Comparison of ENCODE assay signal across 1 cellular context in genomic region chrX:18886344-18887161, GRCh38.
A peak's percentile ranks its signal among the peaks of the same experiment; 100 is the strongest.
TF ChIP-seq lines count a peak whose summit lies in the region.

No MANE protein-coding gene starts in this region.

TF ChIP-seq in GM12878, 131 proteins besides CTCF, POLR2A, EP300 and RAD21 (continued from another document and continues in another):
- TF ChIP-seq RB1 (IDR thresholded peaks at IDR 0.05; ENCODE audit: borderline replicate concordance) (0 out of 2 replicates have a peak, but pooled peaks have one; percentile 46), EED (IDR thresholded peaks at IDR 0.05; ENCODE audit: low read depth) (no peak; the same call in 1 of the 2 replicates), MTA3 (IDR thresholded peaks at IDR 0.05; ENCODE audit: borderline replicate concordance, low read length) (no peak), YBX1 (IDR thresholded peaks at IDR 0.05) (no peak), ZNF217 (IDR thresholded peaks at IDR 0.05) (no peak), NBN (IDR thresholded peaks at IDR 0.05) (peak; percentile 73; the same call in 1 of the 2 replicates), NFYA (IDR thresholded peaks at IDR 0.05; ENCODE audit: borderline replicate concordance, low read depth, low read length) (no peak), SMAD5 (IDR thresholded peaks at IDR 0.05; ENCODE audit: low read depth) (no peak; the same call in 1 of the 2 replicates), STAT3 (IDR thresholded peaks at IDR 0.05; ENCODE audit: low read depth, low read length) (no peak), CBX5 (IDR thresholded peaks at IDR 0.05; ENCODE audit: low read depth) (0 out of 2 replicates have a peak, but pooled peaks have one; percentile 29), MYB (IDR thresholded peaks at IDR 0.05; ENCODE audit: borderline replicate concordance, low read depth, low read length) (no peak), ZBED1 (IDR thresholded peaks at IDR 0.05; ENCODE audit: borderline replicate concordance) (no peak), RELA (IDR thresholded peaks at IDR 0.05; ENCODE audit: borderline replicate concordance, partially characterized antibody) (no peak), IKZF1 (conservative IDR thresholded peaks at IDR 0.05) (peak; percentile 67; the same call in 1 of the 2 replicates), PKNOX1 (IDR thresholded peaks at IDR 0.05) (0 out of 2 replicates have a peak, but pooled peaks have one; percentile 22), BCL11A (IDR thresholded peaks at IDR 0.05; ENCODE audit: low read depth, low read length) (no peak), ATF7 (IDR thresholded peaks at IDR 0.05; ENCODE audit: low read depth) (peak; percentile 28; the same call in 1 of the 2 replicates), CBX3 (IDR thresholded peaks at IDR 0.05; ENCODE audit: borderline replicate concordance, low read depth) (no peak), PAX5 (IDR thresholded peaks at IDR 0.05; ENCODE audit: borderline replicate concordance, low read depth, low read length) (no peak), SMARCA5 (IDR thresholded peaks at IDR 0.05) (no peak), IRF5 (IDR thresholded peaks at IDR 0.05; ENCODE audit: borderline replicate concordance) (no peak), PML (IDR thresholded peaks at IDR 0.05; ENCODE audit: low read length) (peak; percentile 47; the same call in 1 of the 2 replicates), SIX5 (IDR thresholded peaks at IDR 0.05; ENCODE audit: low read depth, low read length, severe bottlenecking) (no peak), IRF4 (IDR thresholded peaks at IDR 0.05; ENCODE audit: low read depth, low read length) (no peak; the same call in 1 of the 2 replicates), SRF (IDR thresholded peaks at IDR 0.05; ENCODE audit: low read depth in 2 of 2, low read length in 2 of 2) (no peak), CHD2 (IDR thresholded peaks at IDR 0.05; ENCODE audit: borderline replicate concordance, low read depth, low read length) (no peak), ZNF622 (IDR thresholded peaks at IDR 0.05) (no peak), RELB (IDR thresholded peaks at IDR 0.05; ENCODE audit: low read depth) (peak; percentile 59), ASH2L (IDR thresholded peaks at IDR 0.05; ENCODE audit: borderline replicate concordance, low read depth) (no peak), CHD1 (IDR thresholded peaks at IDR 0.05; ENCODE audit: low read depth, low read length) (no peak), PAX8 (IDR thresholded peaks at IDR 0.05) (no peak), EGR1 (IDR thresholded peaks at IDR 0.05; ENCODE audit: borderline replicate concordance in 1 of 2, low read depth in 2 of 2, low read length in 2 of 2) (peak in 1 of 2 experiments; percentile 29; a peak in 1 of 3 replicates), CREB1 (IDR thresholded peaks at IDR 0.05; ENCODE audit: low read depth) (no peak), NRF1 (conservative IDR thresholded peaks at IDR 0.05; ENCODE audit: low read depth, low read length) (no peak), KDM1A (IDR thresholded peaks at IDR 0.05; ENCODE audit: borderline replicate concordance) (no peak), BACH1 (IDR thresholded peaks at IDR 0.05; ENCODE audit: borderline replicate concordance) (no peak)
- TF ChIP-seq, protein P1, sequence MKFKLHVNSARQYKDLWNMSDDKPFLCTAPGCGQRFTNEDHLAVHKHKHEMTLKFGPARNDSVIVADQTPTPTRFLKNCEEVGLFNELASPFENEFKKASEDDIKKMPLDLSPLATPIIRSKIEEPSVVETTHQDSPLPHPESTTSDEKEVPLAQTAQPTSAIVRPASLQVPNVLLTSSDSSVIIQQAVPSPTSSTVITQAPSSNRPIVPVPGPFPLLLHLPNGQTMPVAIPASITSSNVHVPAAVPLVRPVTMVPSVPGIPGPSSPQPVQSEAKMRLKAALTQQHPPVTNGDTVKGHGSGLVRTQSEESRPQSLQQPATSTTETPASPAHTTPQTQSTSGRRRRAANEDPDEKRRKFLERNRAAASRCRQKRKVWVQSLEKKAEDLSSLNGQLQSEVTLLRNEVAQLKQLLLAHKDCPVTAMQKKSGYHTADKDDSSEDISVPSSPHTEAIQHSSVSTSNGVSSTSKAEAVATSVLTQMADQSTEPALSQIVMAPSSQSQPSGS (IDR thresholded peaks at IDR 0.05; ENCODE audit: low read length), result no peak; the same call in 1 of the 2 replicates
- TF ChIP-seq, protein P2, sequence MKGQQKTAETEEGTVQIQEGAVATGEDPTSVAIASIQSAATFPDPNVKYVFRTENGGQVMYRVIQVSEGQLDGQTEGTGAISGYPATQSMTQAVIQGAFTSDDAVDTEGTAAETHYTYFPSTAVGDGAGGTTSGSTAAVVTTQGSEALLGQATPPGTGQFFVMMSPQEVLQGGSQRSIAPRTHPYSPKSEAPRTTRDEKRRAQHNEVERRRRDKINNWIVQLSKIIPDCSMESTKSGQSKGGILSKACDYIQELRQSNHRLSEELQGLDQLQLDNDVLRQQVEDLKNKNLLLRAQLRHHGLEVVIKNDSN (IDR thresholded peaks at IDR 0.05; ENCODE audit: borderline replicate concordance, extremely low read length, insufficient read depth, low read depth, low read length), result peak; percentile 67
- TF ChIP-seq, protein P3, sequence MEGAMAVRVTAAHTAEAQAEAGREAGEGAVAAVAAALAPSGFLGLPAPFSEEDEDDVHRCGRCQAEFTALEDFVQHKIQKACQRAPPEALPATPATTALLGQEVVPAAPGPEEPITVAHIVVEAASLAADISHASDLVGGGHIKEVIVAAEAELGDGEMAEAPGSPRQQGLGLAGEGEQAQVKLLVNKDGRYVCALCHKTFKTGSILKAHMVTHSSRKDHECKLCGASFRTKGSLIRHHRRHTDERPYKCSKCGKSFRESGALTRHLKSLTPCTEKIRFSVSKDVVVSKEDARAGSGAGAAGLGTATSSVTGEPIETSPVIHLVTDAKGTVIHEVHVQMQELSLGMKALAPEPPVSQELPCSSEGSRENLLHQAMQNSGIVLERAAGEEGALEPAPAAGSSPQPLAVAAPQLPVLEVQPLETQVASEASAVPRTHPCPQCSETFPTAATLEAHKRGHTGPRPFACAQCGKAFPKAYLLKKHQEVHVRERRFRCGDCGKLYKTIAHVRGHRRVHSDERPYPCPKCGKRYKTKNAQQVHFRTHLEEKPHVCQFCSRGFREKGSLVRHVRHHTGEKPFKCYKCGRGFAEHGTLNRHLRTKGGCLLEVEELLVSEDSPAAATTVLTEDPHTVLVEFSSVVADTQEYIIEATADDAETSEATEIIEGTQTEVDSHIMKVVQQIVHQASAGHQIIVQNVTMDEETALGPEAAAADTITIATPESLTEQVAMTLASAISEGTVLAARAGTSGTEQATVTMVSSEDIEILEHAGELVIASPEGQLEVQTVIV (IDR thresholded peaks at IDR 0.05; ENCODE audit: borderline replicate concordance, partially characterized antibody), result no peak
- TF ChIP-seq, protein P4, sequence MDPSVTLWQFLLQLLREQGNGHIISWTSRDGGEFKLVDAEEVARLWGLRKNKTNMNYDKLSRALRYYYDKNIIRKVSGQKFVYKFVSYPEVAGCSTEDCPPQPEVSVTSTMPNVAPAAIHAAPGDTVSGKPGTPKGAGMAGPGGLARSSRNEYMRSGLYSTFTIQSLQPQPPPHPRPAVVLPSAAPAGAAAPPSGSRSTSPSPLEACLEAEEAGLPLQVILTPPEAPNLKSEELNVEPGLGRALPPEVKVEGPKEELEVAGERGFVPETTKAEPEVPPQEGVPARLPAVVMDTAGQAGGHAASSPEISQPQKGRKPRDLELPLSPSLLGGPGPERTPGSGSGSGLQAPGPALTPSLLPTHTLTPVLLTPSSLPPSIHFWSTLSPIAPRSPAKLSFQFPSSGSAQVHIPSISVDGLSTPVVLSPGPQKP (IDR thresholded peaks at IDR 0.05; ENCODE audit: low read depth, low read length), result no peak
- TF ChIP-seq, protein P5, sequence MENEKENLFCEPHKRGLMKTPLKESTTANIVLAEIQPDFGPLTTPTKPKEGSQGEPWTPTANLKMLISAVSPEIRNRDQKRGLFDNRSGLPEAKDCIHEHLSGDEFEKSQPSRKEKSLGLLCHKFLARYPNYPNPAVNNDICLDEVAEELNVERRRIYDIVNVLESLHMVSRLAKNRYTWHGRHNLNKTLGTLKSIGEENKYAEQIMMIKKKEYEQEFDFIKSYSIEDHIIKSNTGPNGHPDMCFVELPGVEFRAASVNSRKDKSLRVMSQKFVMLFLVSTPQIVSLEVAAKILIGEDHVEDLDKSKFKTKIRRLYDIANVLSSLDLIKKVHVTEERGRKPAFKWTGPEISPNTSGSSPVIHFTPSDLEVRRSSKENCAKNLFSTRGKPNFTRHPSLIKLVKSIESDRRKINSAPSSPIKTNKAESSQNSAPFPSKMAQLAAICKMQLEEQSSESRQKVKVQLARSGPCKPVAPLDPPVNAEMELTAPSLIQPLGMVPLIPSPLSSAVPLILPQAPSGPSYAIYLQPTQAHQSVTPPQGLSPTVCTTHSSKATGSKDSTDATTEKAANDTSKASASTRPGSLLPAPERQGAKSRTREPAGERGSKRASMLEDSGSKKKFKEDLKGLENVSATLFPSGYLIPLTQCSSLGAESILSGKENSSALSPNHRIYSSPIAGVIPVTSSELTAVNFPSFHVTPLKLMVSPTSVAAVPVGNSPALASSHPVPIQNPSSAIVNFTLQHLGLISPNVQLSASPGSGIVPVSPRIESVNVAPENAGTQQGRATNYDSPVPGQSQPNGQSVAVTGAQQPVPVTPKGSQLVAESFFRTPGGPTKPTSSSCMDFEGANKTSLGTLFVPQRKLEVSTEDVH (IDR thresholded peaks at IDR 0.05; ENCODE audit: low read depth, partially characterized antibody), result no peak
- TF ChIP-seq, protein P6, sequence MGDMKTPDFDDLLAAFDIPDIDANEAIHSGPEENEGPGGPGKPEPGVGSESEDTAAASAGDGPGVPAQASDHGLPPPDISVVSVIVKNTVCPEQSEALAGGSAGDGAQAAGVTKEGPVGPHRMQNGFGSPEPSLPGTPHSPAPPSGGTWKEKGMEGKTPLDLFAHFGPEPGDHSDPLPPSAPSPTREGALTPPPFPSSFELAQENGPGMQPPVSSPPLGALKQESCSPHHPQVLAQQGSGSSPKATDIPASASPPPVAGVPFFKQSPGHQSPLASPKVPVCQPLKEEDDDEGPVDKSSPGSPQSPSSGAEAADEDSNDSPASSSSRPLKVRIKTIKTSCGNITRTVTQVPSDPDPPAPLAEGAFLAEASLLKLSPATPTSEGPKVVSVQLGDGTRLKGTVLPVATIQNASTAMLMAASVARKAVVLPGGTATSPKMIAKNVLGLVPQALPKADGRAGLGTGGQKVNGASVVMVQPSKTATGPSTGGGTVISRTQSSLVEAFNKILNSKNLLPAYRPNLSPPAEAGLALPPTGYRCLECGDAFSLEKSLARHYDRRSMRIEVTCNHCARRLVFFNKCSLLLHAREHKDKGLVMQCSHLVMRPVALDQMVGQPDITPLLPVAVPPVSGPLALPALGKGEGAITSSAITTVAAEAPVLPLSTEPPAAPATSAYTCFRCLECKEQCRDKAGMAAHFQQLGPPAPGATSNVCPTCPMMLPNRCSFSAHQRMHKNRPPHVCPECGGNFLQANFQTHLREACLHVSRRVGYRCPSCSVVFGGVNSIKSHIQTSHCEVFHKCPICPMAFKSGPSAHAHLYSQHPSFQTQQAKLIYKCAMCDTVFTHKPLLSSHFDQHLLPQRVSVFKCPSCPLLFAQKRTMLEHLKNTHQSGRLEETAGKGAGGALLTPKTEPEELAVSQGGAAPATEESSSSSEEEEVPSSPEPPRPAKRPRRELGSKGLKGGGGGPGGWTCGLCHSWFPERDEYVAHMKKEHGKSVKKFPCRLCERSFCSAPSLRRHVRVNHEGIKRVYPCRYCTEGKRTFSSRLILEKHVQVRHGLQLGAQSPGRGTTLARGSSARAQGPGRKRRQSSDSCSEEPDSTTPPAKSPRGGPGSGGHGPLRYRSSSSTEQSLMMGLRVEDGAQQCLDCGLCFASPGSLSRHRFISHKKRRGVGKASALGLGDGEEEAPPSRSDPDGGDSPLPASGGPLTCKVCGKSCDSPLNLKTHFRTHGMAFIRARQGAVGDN (IDR thresholded peaks at IDR 0.05), result no peak; the same call in none of the 2 replicates
- TF ChIP-seq, protein P7, sequence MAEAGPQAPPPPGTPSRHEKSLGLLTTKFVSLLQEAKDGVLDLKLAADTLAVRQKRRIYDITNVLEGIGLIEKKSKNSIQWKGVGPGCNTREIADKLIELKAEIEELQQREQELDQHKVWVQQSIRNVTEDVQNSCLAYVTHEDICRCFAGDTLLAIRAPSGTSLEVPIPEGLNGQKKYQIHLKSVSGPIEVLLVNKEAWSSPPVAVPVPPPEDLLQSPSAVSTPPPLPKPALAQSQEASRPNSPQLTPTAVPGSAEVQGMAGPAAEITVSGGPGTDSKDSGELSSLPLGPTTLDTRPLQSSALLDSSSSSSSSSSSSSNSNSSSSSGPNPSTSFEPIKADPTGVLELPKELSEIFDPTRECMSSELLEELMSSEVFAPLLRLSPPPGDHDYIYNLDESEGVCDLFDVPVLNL (IDR thresholded peaks at IDR 0.05; ENCODE audit: low read depth, low read length), result no peak
